ENCODE assay signal across 27 cellular contexts in genomic region chr12:132646850-132647249, GRCh38. TPM values are rescaled to one million over a fixed set of nuclear protein-coding genes. Genes with fewer than 3 reads are reported as not detected.
"Had no signal": no experiment of that assay in that cellular context is flagged by ENCODE, and none has a peak within 500 bp of the region (broad histone marks: within the 10 kb centered on the region; RNA-seq: fewer than 3 reads in every experiment).

No MANE protein-coding gene starts in this region.

- DNase-seq: IMR-90, Karpas-422, KG1, MG63, NCI-H1092, NCI-H1105 treated with DMSO at 0.1 percent for 48 hours, NCI-H1417 treated with DMSO at 0.1 percent for 48 hours, NCI-H146, NCI-H1694 treated with DMSO at 0.1 percent for 48 hours, NCI-H1930, NCI-H2081, NCI-H2107, NCI-H2171, NCI-H226, NCI-H446, NCI-H510A, NCI-H524 treated with DMSO at 0.1 percent for 48 hours, NCI-H69, NCI-H774, Right ventricle myocardium superior, RPMI8226, SIG-M5 had no signal

- H3K4me3 ChIP-seq: MG63, SJSA1, SK-N-MC had no signal

- H3K9me3 ChIP-seq: MG63, SJSA1 had no signal

- ATAC-seq: HepG2 had no signal

- H3K27me3 ChIP-seq: MG63, SJSA1 had no signal

- H3K4me1 ChIP-seq: SJSA1 had no signal

- FAIRE-seq: HepG2, RCC 7860 had no signal

- H3K27ac ChIP-seq: SJSA1, SK-N-MC had no signal

RNA-seq across cellular contexts. Expression of gene P2RX2, which starts 28.3 kb away (rescaled TPM):
- total RNA-seq: HepG2, HT1080, IMR-90, Right ventricle myocardium superior, SJSA1 had no signal
- polyA plus RNA-seq: HepG2, IMR-90 had no signal

RNA-seq across cellular contexts. Expression of gene LRCOL1, which starts 36.5 kb away (rescaled TPM):
- total RNA-seq: HepG2, HT1080, IMR-90, Right ventricle myocardium superior, SJSA1 had no signal
- polyA plus RNA-seq: HepG2 had no signal
